In genomic region chr2:10079192-10079930, GRCh38 we compare ENCODE assay signal across 8 cellular contexts. TPM values are rescaled to one million over a fixed set of nuclear protein-coding genes. Genes with fewer than 3 reads are reported as not detected.
DNase-seq lines count a peak whose midpoint lies in the region; ATAC-seq and TF ChIP-seq lines count a peak whose summit lies in the region.

No MANE protein-coding gene starts in this region.

- peaks cover 51 to 87% (median 73%) of the 10 kb centered on the region in 5 donors for H3K27me3 Mint-ChIP-seq in naive thymus-derived CD8-positive, alpha-beta T cell

- ATAC-seq in HG03196 (IDR thresholded peaks at IDR 0.05; ENCODE audit: unreplicated experiment) = peak; percentile 21
- ATAC-seq in naive thymus-derived CD8-positive, alpha-beta T cell = peak; percentile 43 to 59

- POLR2A ChIA-PET in naive thymus-derived CD8-positive, alpha-beta T cell (lab: Charles Lee) = no interaction called here

- H3K27ac Mint-ChIP-seq in naive thymus-derived CD8-positive, alpha-beta T cell = peak overlapping the region in 3 of 10 donors; percentile 5 to 42 (median 16)

- H3K4me3 ChIP-seq in fibroblast of mammary gland (ENCODE audit: control insufficient read depth, low read depth, low read length) = peak overlapping the region; percentile 4

- peaks cover 5 to 20% (median 15%) of the 10 kb centered on the region in 4 donors for H3K4me1 Mint-ChIP-seq in naive thymus-derived CD8-positive, alpha-beta T cell

- TF ChIP-seq CTCF in fibroblast of mammary gland (conservative IDR thresholded peaks at IDR 0.05; ENCODE audit: control insufficient read depth, insufficient read depth, low read depth, low read length) = no peak

- H3K36me3 Mint-ChIP-seq in naive thymus-derived CD8-positive, alpha-beta T cell = peaks cover 0 to 5% (median 2%) of the 10 kb centered on the region in 3 donors

- no peaks in the 10 kb centered on the region for H3K9me3 Mint-ChIP-seq in naive thymus-derived CD8-positive, alpha-beta T cell

- peak overlapping the region; percentile 71 to 91 (median 84) for H3K4me3 Mint-ChIP-seq in naive thymus-derived CD8-positive, alpha-beta T cell

- peak; percentile 34 for DNase-seq in stimulated activated CD4-positive, alpha-beta T cell treated with anti-CD3 and anti-CD28 coated beads, Interleukin-15, amount 100 ng/mL, for 24 hours
- DNase-seq in stimulated activated CD4-positive, alpha-beta T cell treated with anti-CD3 and anti-CD28 coated beads, Interleukin-12 subunit alpha, Interleukin-12 subunit beta, amount 100 ng/mL, for 4 hours = no peak
- peak; percentile 13 to 16 for DNase-seq in activated CD4-positive, alpha-beta T cell treated with anti-CD3 and anti-CD28 coated beads, Interleukin-2, amount 50 U/mL, for 48 hours
- DNase-seq in fibroblast of mammary gland (ENCODE audit: low read depth) (peak; percentile 67), NCI-H1048 (lab: John Stamatoyannopoulos, UW) (no peak), GDM1 (lab: John Stamatoyannopoulos, UW) (no peak)
- DNase-seq in naive thymus-derived CD8-positive, alpha-beta T cell = peak in 3 of 10 donors; percentile 17 to 29 (median 20)

RNA-seq across cellular contexts. Expression of gene CYS1, which starts 0.8 kb away (rescaled TPM):
- total RNA-seq in naive thymus-derived CD8-positive, alpha-beta T cell = not detected
- polyA plus RNA-seq in naive thymus-derived CD8-positive, alpha-beta T cell = not detected

RNA-seq across cellular contexts. Expression of gene KLF11, which starts 36.0 kb away (rescaled TPM):
- total RNA-seq in naive thymus-derived CD8-positive, alpha-beta T cell = 10 to 100 TPM in 1 of 2 experiments, 1 to 10 TPM in 1; 6.5 to 10.8 TPM
- polyA plus RNA-seq in naive thymus-derived CD8-positive, alpha-beta T cell = 1 to 10 TPM; 1.3 to 4.3 (median 2.1) TPM

RNA-seq across cellular contexts. Expression of gene RRM2, which starts 43.2 kb away (rescaled TPM):
- total RNA-seq in naive thymus-derived CD8-positive, alpha-beta T cell = 1 to 10 TPM in 1 of 2 experiments, under 1 TPM in 1; 0.66 to 1.4 TPM
- under 1 TPM in 1 of 3 donors, not detected in 2; 0.58 TPM for polyA plus RNA-seq in naive thymus-derived CD8-positive, alpha-beta T cell

Comparison
In these comparisons a context has a peak if more than half of its experiments do, and no peak if none do; other contexts are left out.
1. DNase-seq: peak in stimulated activated CD4-positive, alpha-beta T cell treated with anti-CD3 and anti-CD28 coated beads, Interleukin-15, amount 100 ng/mL, for 24 hours (single experiment), activated CD4-positive, alpha-beta T cell treated with anti-CD3 and anti-CD28 coated beads, Interleukin-2, amount 50 U/mL, for 48 hours (2 of 2) and fibroblast of mammary gland (single experiment); none in stimulated activated CD4-positive, alpha-beta T cell treated with anti-CD3 and anti-CD28 coated beads, Interleukin-12 subunit alpha, Interleukin-12 subunit beta, amount 100 ng/mL, for 4 hours (single experiment), NCI-H1048 (single experiment) and GDM1 (single experiment).